20 cellular contexts compared by ENCODE assay signal in genomic region chr3:12961007-12961725, GRCh38.
DNase-seq lines count a peak whose midpoint lies in the region; ATAC-seq, FAIRE-seq and TF ChIP-seq lines count a peak whose summit lies in the region.
"Had no signal": no experiment of that assay in that cellular context is flagged by ENCODE, and none has a peak within 500 bp of the region (broad histone marks: within the 10 kb centered on the region; RNA-seq: fewer than 3 reads in every experiment).

No MANE protein-coding gene starts in this region.

- no peak overlapping the region for H2AFZ ChIP-seq in astrocyte (ENCODE audit: low read depth, low read length)

- H3K9ac ChIP-seq in astrocyte (ENCODE audit: low read length): no peak overlapping the region
- H3K9ac ChIP-seq: SK-N-SH had no signal

- H3K4me3 Mint-ChIP-seq in CD14-positive monocyte (peak overlapping the region; percentile 57 to 85), astrocyte (ENCODE audit: unreplicated experiment) (no peak overlapping the region)
- peak overlapping the region in 9 of 10 donors; percentile 0 to 87 (median 75) for H3K4me3 Mint-ChIP-seq in naive thymus-derived CD4-positive, alpha-beta T cell
- H3K4me3 Mint-ChIP-seq: stimulated activated effector memory CD8-positive, alpha-beta T cell treated with anti-CD3 and anti-CD28 coated beads, Interleukin-12 subunit alpha, Interleukin-12 subunit beta, amount 100 ng/mL, for 72 hours had no signal

- H3K9me3 ChIP-seq in astrocyte (ENCODE audit: insufficient read depth, low read depth, low read length): no peaks in the 10 kb centered on the region
- H3K9me3 ChIP-seq in naive thymus-derived CD4-positive, alpha-beta T cell (ENCODE audit: control insufficient read depth in 2 of 3, low read length in 3 of 3): no peaks in the 10 kb centered on the region
- H3K9me3 ChIP-seq: MG63, psoas muscle, SK-N-SH had no signal

- 0 out of 2 replicates have a peak overlapping the region, but pooled peaks have one; percentile 3 for H3K4me3 ChIP-seq in Jurkat, Clone E6-1 (ENCODE audit: low read length)
- H3K4me3 ChIP-seq in astrocyte (ENCODE audit: insufficient read depth, low read depth, low read length): no peak overlapping the region
- no peak overlapping the region for H3K4me3 ChIP-seq in naive thymus-derived CD4-positive, alpha-beta T cell (ENCODE audit: low read length)
- H3K4me3 ChIP-seq: MG63, psoas muscle had no signal

- H3K27ac Mint-ChIP-seq in CD14-positive monocyte (peak overlapping the region in 4 of 7 donors; percentile 19 to 31 (median 29)), astrocyte (ENCODE audit: unreplicated experiment) (peak overlapping the region; percentile 35)
- peak overlapping the region in 8 of 9 donors; percentile 18 to 83 (median 50) for H3K27ac Mint-ChIP-seq in naive thymus-derived CD4-positive, alpha-beta T cell
- H3K27ac Mint-ChIP-seq: activated T-helper 2 cell treated with anti-CD3 and anti-CD28 coated beads, Interferon-gamma antibody, Interleukin-2, Interleukin-4, amounts not matched to agents 10 μg/mL and 5 μg/mL and 100 μg/mL, durations not matched to agents 14 hours and 24 hours and 36 hours; stimulated activated effector memory CD8-positive, alpha-beta T cell treated with anti-CD3 and anti-CD28 coated beads, Interleukin-12 subunit alpha, Interleukin-12 subunit beta, amount 100 ng/mL, for 72 hours had no signal

- no peak for FAIRE-seq in astrocyte (lab: Jason Lieb, UNC)
- FAIRE-seq: H54 had no signal

- ATAC-seq in naive thymus-derived CD4-positive, alpha-beta T cell: no peak
- no peak for ATAC-seq in HG03439 (IDR thresholded peaks at IDR 0.05; ENCODE audit: unreplicated experiment)
- ATAC-seq: psoas muscle; stimulated activated effector memory CD8-positive, alpha-beta T cell treated with anti-CD3 and anti-CD28 coated beads, Interleukin-12 subunit alpha, Interleukin-12 subunit beta, amount 100 ng/mL, for 72 hours had no signal

- intact Hi-C loops in CD14-positive monocyte (cut with micrococcal nuclease): loop anchor here in 1 of 2 donors (10.0 kb wide), 1 partner anchor 524 kb away; the partner anchor contains the start of gene HDAC11
- intact Hi-C loops in naive thymus-derived CD4-positive, alpha-beta T cell (cut with micrococcal nuclease): loop anchor here in 1 of 2 donors (10.0 kb wide), 1 partner anchor 1984 kb away; the partner anchor contains the start of gene NR2C2

- peaks cover 7% of the 10 kb centered on the region for H3K4me1 ChIP-seq in astrocyte (ENCODE audit: insufficient read depth, low read length)
- H3K4me1 ChIP-seq in naive thymus-derived CD4-positive, alpha-beta T cell (ENCODE audit: control insufficient read depth in 2 of 2, insufficient read depth in 2 of 2, low read length in 2 of 2): peaks cover 38 to 67% of the 10 kb centered on the region in 2 donors

- H3K27me3 Mint-ChIP-seq in CD14-positive monocyte (ENCODE audit: low read depth in 3 of 3) (peaks cover 0 to 9% (median 2%) of the 10 kb centered on the region in 3 donors), astrocyte (ENCODE audit: low read depth, unreplicated experiment) (no peaks in the 10 kb centered on the region)
- H3K27me3 Mint-ChIP-seq in naive thymus-derived CD4-positive, alpha-beta T cell: no peaks in the 10 kb centered on the region

- TF ChIP-seq CTCF in CD14-positive monocyte (IDR thresholded peaks at IDR 0.05): no peak
- TF ChIP-seq CTCF in astrocyte (IDR thresholded peaks at IDR 0.05; ENCODE audit: insufficient read depth, low read depth, low read length): no peak

- CTCF ChIA-PET in naive thymus-derived CD4-positive, alpha-beta T cell (lab: Charles Lee): interaction anchor here (0.7 to 0.8 kb wide), 2 partner anchors 13 to 130 kb away, joined by 3 to 4 read pairs; no protein-coding TSS in a partner anchor

- no peaks in the 10 kb centered on the region for H3K27me3 ChIP-seq in astrocyte (ENCODE audit: insufficient read depth, low read length)
- no peaks in the 10 kb centered on the region for H3K27me3 ChIP-seq in naive thymus-derived CD4-positive, alpha-beta T cell (ENCODE audit: control insufficient read depth in 2 of 2, insufficient read depth in 2 of 2, low read length in 2 of 2)
- H3K27me3 ChIP-seq: MG63 had no signal

- no peaks in the 10 kb centered on the region for H3K36me3 ChIP-seq in astrocyte (ENCODE audit: insufficient read depth, low read length)
- H3K36me3 ChIP-seq in naive thymus-derived CD4-positive, alpha-beta T cell (ENCODE audit: control insufficient read depth in 2 of 3, insufficient read depth in 3 of 3, low read length in 3 of 3): peaks cover 0 to 8% (median 0%) of the 10 kb centered on the region in 3 experiments
- H3K36me3 ChIP-seq: MG63 had no signal

- peaks cover 97% of the 10 kb centered on the region for H3K4me1 Mint-ChIP-seq in CD14-positive monocyte
- peaks cover 16% of the 10 kb centered on the region for H3K4me1 Mint-ChIP-seq in astrocyte (ENCODE audit: low read depth, unreplicated experiment)
- peaks cover 57 to 99% (median 91%) of the 10 kb centered on the region in 7 donors for H3K4me1 Mint-ChIP-seq in naive thymus-derived CD4-positive, alpha-beta T cell

- H4K20me1 ChIP-seq in astrocyte (ENCODE audit: insufficient read depth, low read length): peaks cover 99% of the 10 kb centered on the region

- POLR2A ChIA-PET in naive thymus-derived CD4-positive, alpha-beta T cell (lab: Charles Lee): interaction anchor here (1.4 to 3.5 kb wide), 2 partner anchors 11 to 15 kb away, joined by 4 to 13 read pairs; no protein-coding TSS in a partner anchor

- DNase-seq in CD14-positive monocyte (ENCODE audit: low spot score): no peak
- DNase-seq in Jurkat, Clone E6-1 (ENCODE audit: low read depth, low spot score): no peak
- DNase-seq in astrocyte (ENCODE audit: low read depth): no peak
- DNase-seq in naive thymus-derived CD4-positive, alpha-beta T cell: no peak
- no peak for DNase-seq in 8988T
- no peak for DNase-seq in midbrain (lab: John Stamatoyannopoulos, UW)
- DNase-seq in Kasumi-1 (lab: John Stamatoyannopoulos, UW): no peak
- DNase-seq: activated CD4-positive, alpha-beta T cell treated with anti-CD3 and anti-CD28 coated beads for 4 hours; caudate nucleus; GF-D8; hypothalamus; MG63; NCI-H2171; SK-N-SH had no signal

- H3K4me2 ChIP-seq in astrocyte (ENCODE audit: low read length): no peak overlapping the region
- H3K4me2 ChIP-seq: SK-N-SH had no signal

- H3K9me3 Mint-ChIP-seq in CD14-positive monocyte (peaks cover 0 to 3% (median 0%) of the 10 kb centered on the region in 7 donors), astrocyte (ENCODE audit: unreplicated experiment) (no peaks in the 10 kb centered on the region)
- H3K9me3 Mint-ChIP-seq in naive thymus-derived CD4-positive, alpha-beta T cell: no peaks in the 10 kb centered on the region
- H3K9me3 Mint-ChIP-seq: activated T-helper 2 cell treated with anti-CD3 and anti-CD28 coated beads, Interferon-gamma antibody, Interleukin-2, Interleukin-4, amounts not matched to agents 10 μg/mL and 5 μg/mL and 100 μg/mL, durations not matched to agents 14 hours and 24 hours and 36 hours; stimulated activated effector memory CD8-positive, alpha-beta T cell treated with anti-CD3 and anti-CD28 coated beads, Interleukin-12 subunit alpha, Interleukin-12 subunit beta, amount 100 ng/mL, for 72 hours had no signal

- no peak overlapping the region for H3K27ac ChIP-seq in astrocyte (ENCODE audit: low read depth, low read length)
- no peak overlapping the region for H3K27ac ChIP-seq in naive thymus-derived CD4-positive, alpha-beta T cell (ENCODE audit: low read depth, low read length)
- H3K27ac ChIP-seq: HL-60, psoas muscle had no signal

- H3K79me2 ChIP-seq in astrocyte (ENCODE audit: insufficient read depth, low read length): peaks cover 91% of the 10 kb centered on the region

- peaks cover 71 to 81% of the 10 kb centered on the region in 2 donors for H3K36me3 Mint-ChIP-seq in CD14-positive monocyte
- peaks cover 10% of the 10 kb centered on the region for H3K36me3 Mint-ChIP-seq in astrocyte (ENCODE audit: low read depth, unreplicated experiment)
- peaks cover 0 to 3% (median 0%) of the 10 kb centered on the region in 5 donors for H3K36me3 Mint-ChIP-seq in naive thymus-derived CD4-positive, alpha-beta T cell
